15 cellular contexts compared by ENCODE assay signal in genomic region chr18:73674466-73674865, GRCh38.
DNase-seq lines count a peak whose midpoint lies in the region; ATAC-seq and TF ChIP-seq lines count a peak whose summit lies in the region.
"Had no signal": no experiment of that assay in that cellular context is flagged by ENCODE, and none has a peak within 500 bp of the region (broad histone marks: within the 10 kb centered on the region; RNA-seq: fewer than 3 reads in every experiment).

No MANE protein-coding gene starts in this region.

- no peaks in the 10 kb centered on the region for H3K36me3 Mint-ChIP-seq in activated CD8-positive, alpha-beta T cell treated with anti-CD3 and anti-CD28 coated beads, Interleukin-2, amount 10 ng/mL, durations not matched to agents 7 days and 5 days (ENCODE audit: low read depth)

- H2AFZ ChIP-seq in SK-N-SH (ENCODE audit: low read depth), result no peak overlapping the region
- H2AFZ ChIP-seq: GM23338 had no signal

- POLR2A ChIA-PET in SK-N-SH (lab: Yijun Ruan, JAX), result no interaction called here
- POLR2A ChIA-PET in activated CD8-positive, alpha-beta T cell treated with anti-CD3 and anti-CD28 coated beads, Interleukin-2, amount 10 ng/mL, durations not matched to agents 7 days and 5 days (lab: Charles Lee), result no interaction called here

- no peak for TF ChIP-seq RAD21 in SK-N-SH (IDR thresholded peaks at IDR 0.05; ENCODE audit: low read length)

- no peaks in the 10 kb centered on the region for H3K79me2 ChIP-seq in SK-N-SH (ENCODE audit: insufficient read depth)

- peak; percentile 15 for DNase-seq in OCI-M1 (lab: John Stamatoyannopoulos, UW)
- peak; percentile 56 for DNase-seq in fibroblast of peridontal ligament (ENCODE audit: extremely low read depth)
- DNase-seq in left kidney (ENCODE audit: low read depth, low spot score), result peak; percentile 70
- DNase-seq in SK-N-SH, result no peak
- no peak for DNase-seq in dedifferentiated amniotic fluid mesenchymal stem cell (ENCODE audit: extremely low spot score)
- DNase-seq in NCI-H2196 treated with DMSO at 0.1 percent for 48 hours (lab: John Stamatoyannopoulos, UW; ENCODE audit: unreplicated experiment), result no peak
- no peak for DNase-seq in activated CD8-positive, alpha-beta T cell treated with anti-CD3 and anti-CD28 coated beads, Interleukin-2, amount 10 ng/mL, durations not matched to agents 7 days and 5 days
- DNase-seq: C1 segment of cervical spinal cord; Calu3; CD4-positive, alpha-beta T cell; DMS79; H7 had no signal

- no peak overlapping the region for H3K4me3 Mint-ChIP-seq in activated CD8-positive, alpha-beta T cell treated with anti-CD3 and anti-CD28 coated beads, Interleukin-2, amount 10 ng/mL, durations not matched to agents 7 days and 5 days
- H3K4me3 Mint-ChIP-seq: B cell; CD4-positive, alpha-beta T cell; GM23338 had no signal

- H3K9me3 Mint-ChIP-seq in activated CD8-positive, alpha-beta T cell treated with anti-CD3 and anti-CD28 coated beads, Interleukin-2, amount 10 ng/mL, durations not matched to agents 7 days and 5 days (ENCODE audit: insufficient read depth), result no peaks in the 10 kb centered on the region
- H3K9me3 Mint-ChIP-seq: CD4-positive, alpha-beta T cell; GM23338 had no signal

- no peak overlapping the region for H3K9ac ChIP-seq in SK-N-SH

- H3K4me2 ChIP-seq in SK-N-SH, result no peak overlapping the region
- H3K4me2 ChIP-seq: GM23338 had no signal

- H3K4me1 ChIP-seq in SK-N-SH (ENCODE audit: control insufficient read depth in 1 of 2, insufficient read depth in 2 of 2, low read depth in 1 of 2, low read length in 1 of 2), result no peaks in the 10 kb centered on the region

- TF ChIP-seq EP300 in SK-N-SH (IDR thresholded peaks at IDR 0.05; ENCODE audit: borderline replicate concordance in 1 of 2, low read depth in 1 of 2, low read length in 1 of 2), result no peak

- H3F3A ChIP-seq in SK-N-SH (replicated peaks; ENCODE audit: insufficient read depth), result no peaks in the 10 kb centered on the region

- no peaks in the 10 kb centered on the region for H3K9me2 ChIP-seq in SK-N-SH

- H3K36me3 ChIP-seq in SK-N-SH (replicated peaks in 1 of 2; ENCODE audit: control insufficient read depth in 1 of 2, insufficient read depth in 2 of 2, low read length in 1 of 2), result no peaks in the 10 kb centered on the region

- no peak for ATAC-seq in activated CD8-positive, alpha-beta T cell treated with anti-CD3 and anti-CD28 coated beads, Interleukin-2, amount 10 ng/mL, durations not matched to agents 7 days and 5 days
- ATAC-seq: GM12878, GM23338 had no signal

- H4K20me1 ChIP-seq in SK-N-SH (ENCODE audit: insufficient read depth), result no peaks in the 10 kb centered on the region

- no peaks in the 10 kb centered on the region for H3K4me1 Mint-ChIP-seq in activated CD8-positive, alpha-beta T cell treated with anti-CD3 and anti-CD28 coated beads, Interleukin-2, amount 10 ng/mL, durations not matched to agents 7 days and 5 days (ENCODE audit: low read depth)
- H3K4me1 Mint-ChIP-seq: B cell, GM23338 had no signal

- TF ChIP-seq CTCF in SK-N-SH (IDR thresholded peaks at IDR 0.05), result no peak

- no peak overlapping the region for H3K27ac ChIP-seq in SK-N-SH (ENCODE audit: low read depth in 2 of 2, low read length in 1 of 2)

- 46% methylated on average over 3 of the region's 3 CpGs for WGBS in SK-N-SH (ENCODE audit: low lambda C conversion rate)

- H3K9me3 ChIP-seq in SK-N-SH, result no peaks in the 10 kb centered on the region

- H3K27me3 Mint-ChIP-seq in activated CD8-positive, alpha-beta T cell treated with anti-CD3 and anti-CD28 coated beads, Interleukin-2, amount 10 ng/mL, durations not matched to agents 7 days and 5 days (ENCODE audit: low read depth), result no peaks in the 10 kb centered on the region
- H3K27me3 Mint-ChIP-seq: CD4-positive, alpha-beta T cell had no signal

- H3K27me3 ChIP-seq in SK-N-SH (ENCODE audit: insufficient read depth), result no peaks in the 10 kb centered on the region

- no peak overlapping the region for H3K27ac Mint-ChIP-seq in activated CD8-positive, alpha-beta T cell treated with anti-CD3 and anti-CD28 coated beads, Interleukin-2, amount 10 ng/mL, durations not matched to agents 7 days and 5 days
- H3K27ac Mint-ChIP-seq: B cell; CD4-positive, alpha-beta T cell; GM23338 had no signal

- CTCF ChIA-PET in SK-N-SH (lab: Yijun Ruan, JAX), result no interaction called here
- CTCF ChIA-PET in activated CD8-positive, alpha-beta T cell treated with anti-CD3 and anti-CD28 coated beads, Interleukin-2, amount 10 ng/mL, durations not matched to agents 7 days and 5 days (lab: Charles Lee), result no interaction called here

- H3K4me3 ChIP-seq in SK-N-SH (ENCODE audit: low read depth in 2 of 2, low read length in 1 of 2), result no peak overlapping the region
- H3K4me3 ChIP-seq: GM12878, GM23338 had no signal

TF ChIP-seq in SK-N-SH, 30 proteins besides CTCF, POLR2A, EP300 and RAD21:
- TF ChIP-seq GABPA (IDR thresholded peaks at IDR 0.05; ENCODE audit: low read depth) (no peak), GATA2 (CRISPR knock-in tag; IDR thresholded peaks at IDR 0.05) (no peak), USF2 (IDR thresholded peaks at IDR 0.05; ENCODE audit: borderline replicate concordance, low read depth, low read length) (no peak), REST (IDR thresholded peaks at IDR 0.05; ENCODE audit: low read depth, low read length) (no peak), FOSL2 (IDR thresholded peaks at IDR 0.05; ENCODE audit: borderline replicate concordance, low read depth) (no peak), PBX3 (IDR thresholded peaks at IDR 0.05) (no peak), NRF1 (IDR thresholded peaks at IDR 0.05; ENCODE audit: low read depth, low read length) (no peak), ELF1 (IDR thresholded peaks at IDR 0.05) (no peak), RXRA (IDR thresholded peaks at IDR 0.05; ENCODE audit: borderline replicate concordance, low read depth) (no peak)

Comparison
In these comparisons a context has a peak if more than half of its experiments do, and no peak if none do; other contexts are left out.
1. DNase-seq: peak in OCI-M1 (single experiment), fibroblast of peridontal ligament (single experiment) and left kidney (single experiment); none in SK-N-SH (single experiment), dedifferentiated amniotic fluid mesenchymal stem cell (single experiment), NCI-H2196 treated with DMSO at 0.1 percent for 48 hours (single experiment) and activated CD8-positive, alpha-beta T cell treated with anti-CD3 and anti-CD28 coated beads, Interleukin-2, amount 10 ng/mL, durations not matched to agents 7 days and 5 days (single experiment).